Comparison of ENCODE assay signal across 1 cellular context in the genomic region with DNA sequence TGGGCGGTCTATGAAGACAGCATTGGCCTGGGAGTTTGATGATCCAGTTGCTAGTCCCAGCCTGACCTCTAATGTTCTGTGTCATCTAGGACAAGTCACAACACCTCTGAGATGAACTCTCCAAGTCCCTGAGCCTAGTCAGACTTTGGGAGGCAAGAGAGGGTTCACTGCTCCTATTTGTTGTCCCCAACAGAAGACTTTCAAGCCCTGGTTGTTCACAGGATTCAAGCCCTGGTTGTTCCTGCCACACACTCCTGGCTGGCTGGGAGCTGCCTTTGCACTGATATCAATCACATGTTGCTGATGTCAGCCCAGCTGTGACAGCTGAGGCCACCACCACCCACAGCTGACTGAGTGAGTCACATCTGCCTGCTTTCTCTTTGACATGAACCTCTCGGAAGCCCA.
TF ChIP-seq lines count a peak whose summit lies in the region.

No MANE protein-coding gene starts in this region.

TF ChIP-seq in GM23338, 12 proteins besides CTCF, POLR2A, EP300 and RAD21 (continued from another document):
- TF ChIP-seq ZNF462 (CRISPR knock-in tag; IDR thresholded peaks at IDR 0.05) (no peak), CREB1 (CRISPR knock-in tag; IDR thresholded peaks at IDR 0.05; ENCODE audit: low read depth) (no peak), NANOG (IDR thresholded peaks at IDR 0.05; ENCODE audit: borderline replicate concordance) (no peak), EZH2phosphoT487 (IDR thresholded peaks at IDR 0.05; ENCODE audit: unreplicated experiment) (no peak), ZNF114 (CRISPR knock-in tag; IDR thresholded peaks at IDR 0.05) (no peak), ZNF331 (CRISPR knock-in tag; IDR thresholded peaks at IDR 0.05; ENCODE audit: low read depth) (no peak), EZH2 (IDR thresholded peaks at IDR 0.05; ENCODE audit: low read depth, unreplicated experiment) (no peak), STAT1 (IDR thresholded peaks at IDR 0.05; ENCODE audit: unreplicated experiment) (no peak), POLR2AphosphoS5 (IDR thresholded peaks at IDR 0.05; ENCODE audit: low read depth) (no peak)
- TF ChIP-seq, protein P1, sequence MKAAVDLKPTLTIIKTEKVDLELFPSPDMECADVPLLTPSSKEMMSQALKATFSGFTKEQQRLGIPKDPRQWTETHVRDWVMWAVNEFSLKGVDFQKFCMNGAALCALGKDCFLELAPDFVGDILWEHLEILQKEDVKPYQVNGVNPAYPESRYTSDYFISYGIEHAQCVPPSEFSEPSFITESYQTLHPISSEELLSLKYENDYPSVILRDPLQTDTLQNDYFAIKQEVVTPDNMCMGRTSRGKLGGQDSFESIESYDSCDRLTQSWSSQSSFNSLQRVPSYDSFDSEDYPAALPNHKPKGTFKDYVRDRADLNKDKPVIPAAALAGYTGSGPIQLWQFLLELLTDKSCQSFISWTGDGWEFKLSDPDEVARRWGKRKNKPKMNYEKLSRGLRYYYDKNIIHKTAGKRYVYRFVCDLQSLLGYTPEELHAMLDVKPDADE (IDR thresholded peaks at IDR 0.05): no peak
